Comparison of ENCODE assay signal across 16 cellular contexts in genomic region chr12:12483438-12483837, GRCh38.
DNase-seq lines count a peak whose midpoint lies in the region; ATAC-seq and TF ChIP-seq lines count a peak whose summit lies in the region.
"Had no signal": no experiment of that assay in that cellular context is flagged by ENCODE, and none has a peak within 500 bp of the region (broad histone marks: within the 10 kb centered on the region; RNA-seq: fewer than 3 reads in every experiment).

No MANE protein-coding gene starts in this region.

- no peak overlapping the region for H3K4me2 ChIP-seq in mesendoderm (ENCODE audit: low read length)
- H3K4me2 ChIP-seq: PC-9 had no signal

- intact Hi-C loops in CD4-positive, alpha-beta T cell (cut with DNase I, micrococcal nuclease): loop anchor here (2.0 to 5.0 kb wide), 4 partner anchors 59 to 241 kb away; partner anchors contain the start of genes DUSP16 (in 1 of the 2) and GPR19 (in 1 of the 2)

- peaks cover 35 to 41% of the 10 kb centered on the region in 2 donors for H3K36me3 ChIP-seq in muscle layer of duodenum (ENCODE audit: control insufficient read depth in 1 of 2, insufficient read depth in 2 of 2, low read length in 2 of 2)
- H3K36me3 ChIP-seq in mesendoderm (ENCODE audit: control insufficient read depth, insufficient read depth, low read length): no peaks in the 10 kb centered on the region

- peaks cover 75% of the 10 kb centered on the region for H3K36me3 Mint-ChIP-seq in CD4-positive, alpha-beta T cell (ENCODE audit: low read depth)
- peaks cover 63% of the 10 kb centered on the region for H3K36me3 Mint-ChIP-seq in activated CD8-positive, alpha-beta T cell treated with anti-CD3 and anti-CD28 coated beads, Interleukin-2, amount 10 ng/mL, durations not matched to agents 7 days and 5 days (ENCODE audit: low read depth)
- H3K36me3 Mint-ChIP-seq in HFFc6 (ENCODE audit: low read depth): peaks cover 12% of the 10 kb centered on the region

- H2BK120ac ChIP-seq in mesendoderm (ENCODE audit: low read depth, low read length): no peak overlapping the region

- peak in 1 of 10 experiments; percentile 29 for DNase-seq in CD4-positive, alpha-beta T cell
- no peak for DNase-seq in activated CD8-positive, alpha-beta T cell treated with anti-CD3 and anti-CD28 coated beads, Interleukin-2, amount 10 ng/mL, durations not matched to agents 7 days and 5 days
- DNase-seq in GM20000 (ENCODE audit: low spot score) (no peak), mesendoderm (no peak), HFFc6 (no peak)
- DNase-seq in effector CD8-positive, alpha-beta T cell (lab: John Stamatoyannopoulos, UW): no peak
- DNase-seq: activated CD4-positive, alpha-beta T cell treated with anti-CD3 and anti-CD28 coated beads for 1 hour; DMS79 treated with DMSO at 0.1 percent for 48 hours; KG1; NCI-H1417 treated with DMSO at 0.1 percent for 48 hours; PC-9; stimulated activated CD8-positive, alpha-beta memory T cell treated with anti-CD3 and anti-CD28 coated beads, Interleukin-4, amount 100 ng/mL, for 48 hours had no signal

- no peaks in the 10 kb centered on the region for H3K9me3 ChIP-seq in CD4-positive, alpha-beta T cell (ENCODE audit: control insufficient read depth, low read length)
- H3K9me3 ChIP-seq in muscle layer of duodenum (ENCODE audit: control insufficient read depth in 1 of 2, low read length in 2 of 2): no peaks in the 10 kb centered on the region
- H3K9me3 ChIP-seq: BLaER1 treated with 17β-estradiol and CSF1 and Interleukin-3, amounts not matched to agents 10 nM and 100 nM had no signal

- no peak overlapping the region for H3K9ac ChIP-seq in mesendoderm (ENCODE audit: low read length)
- H3K9ac ChIP-seq: BLaER1 treated with 17β-estradiol and CSF1 and Interleukin-3, amounts not matched to agents 10 nM and 100 nM had no signal

- H3K9me3 Mint-ChIP-seq in CD4-positive, alpha-beta T cell: no peaks in the 10 kb centered on the region
- H3K9me3 Mint-ChIP-seq in activated CD8-positive, alpha-beta T cell treated with anti-CD3 and anti-CD28 coated beads, Interleukin-2, amount 10 ng/mL, durations not matched to agents 7 days and 5 days (ENCODE audit: insufficient read depth): no peaks in the 10 kb centered on the region
- H3K9me3 Mint-ChIP-seq in HFFc6: no peaks in the 10 kb centered on the region

- no peak for ATAC-seq in CD4-positive, alpha-beta T cell (ENCODE audit: poor library complexity)
- ATAC-seq in GM18867 (IDR thresholded peaks at IDR 0.05; ENCODE audit: unreplicated experiment): peak; percentile 1
- no peak for ATAC-seq in activated CD8-positive, alpha-beta T cell treated with anti-CD3 and anti-CD28 coated beads, Interleukin-2, amount 10 ng/mL, durations not matched to agents 7 days and 5 days

- no peaks in the 10 kb centered on the region for H3K4me1 ChIP-seq in muscle layer of duodenum (ENCODE audit: control insufficient read depth in 1 of 2, insufficient read depth in 2 of 2, low read length in 2 of 2)
- no peaks in the 10 kb centered on the region for H3K4me1 ChIP-seq in mesendoderm (ENCODE audit: control insufficient read depth, low read depth, low read length)

- peak overlapping the region; percentile 52 for H3K4me3 Mint-ChIP-seq in CD4-positive, alpha-beta T cell
- H3K4me3 Mint-ChIP-seq in activated CD8-positive, alpha-beta T cell treated with anti-CD3 and anti-CD28 coated beads, Interleukin-2, amount 10 ng/mL, durations not matched to agents 7 days and 5 days: peak overlapping the region; percentile 39
- no peak overlapping the region for H3K4me3 Mint-ChIP-seq in HFFc6

- no peak overlapping the region for H2AK5ac ChIP-seq in mesendoderm (ENCODE audit: low read length)

- no peaks in the 10 kb centered on the region for H3K79me1 ChIP-seq in mesendoderm (ENCODE audit: low read length)

- no peak overlapping the region for H4K8ac ChIP-seq in mesendoderm (ENCODE audit: low read depth, low read length)

- TF ChIP-seq CTCF in CD4-positive, alpha-beta T cell (IDR thresholded peaks at IDR 0.05): no peak
- TF ChIP-seq CTCF in GM20000 (IDR thresholded peaks at IDR 0.05; ENCODE audit: extremely low read depth, missing control alignments) (no peak), HFFc6 (IDR thresholded peaks at IDR 0.05) (no peak)

- H3K27me3 Mint-ChIP-seq in CD4-positive, alpha-beta T cell: no peaks in the 10 kb centered on the region
- H3K27me3 Mint-ChIP-seq in activated CD8-positive, alpha-beta T cell treated with anti-CD3 and anti-CD28 coated beads, Interleukin-2, amount 10 ng/mL, durations not matched to agents 7 days and 5 days (ENCODE audit: low read depth): no peaks in the 10 kb centered on the region
- no peaks in the 10 kb centered on the region; the same call in 1 of the 2 replicates for H3K27me3 Mint-ChIP-seq in HFFc6 (ENCODE audit: insufficient read depth)

- H2BK15ac ChIP-seq in mesendoderm (replicated peaks; ENCODE audit: low read depth): no peak overlapping the region

- H3K4me3 ChIP-seq in muscle layer of duodenum (ENCODE audit: low read depth in 1 of 2, low read length in 2 of 2): no peak overlapping the region
- H3K4me3 ChIP-seq in mesendoderm (ENCODE audit: low read length): no peak overlapping the region
- H3K4me3 ChIP-seq: BLaER1 treated with 17β-estradiol and CSF1 and Interleukin-3, amounts not matched to agents 10 nM and 100 nM; cardiac muscle cell; PC-9 had no signal

- H3K27me3 ChIP-seq in CD4-positive, alpha-beta T cell (ENCODE audit: control insufficient read depth, insufficient read depth, low read length): no peaks in the 10 kb centered on the region
- H3K27me3 ChIP-seq in muscle layer of duodenum (ENCODE audit: low read depth, low read length) (no peaks in the 10 kb centered on the region), mesendoderm (ENCODE audit: insufficient read depth, low read length, poor library complexity) (no peaks in the 10 kb centered on the region)
- H3K27me3 ChIP-seq: BLaER1 treated with 17β-estradiol and CSF1 and Interleukin-3, amounts not matched to agents 10 nM and 100 nM; cardiac muscle cell had no signal

- H3K18ac ChIP-seq in mesendoderm (ENCODE audit: low read length): no peak overlapping the region

- CTCF ChIA-PET in CD4-positive, alpha-beta T cell (lab: Charles Lee): no interaction called here
- CTCF ChIA-PET in activated CD8-positive, alpha-beta T cell treated with anti-CD3 and anti-CD28 coated beads, Interleukin-2, amount 10 ng/mL, durations not matched to agents 7 days and 5 days (lab: Charles Lee): interaction anchor here (1.2 to 11.6 kb wide), 5 partner anchors 22 to 253 kb away, joined by 3 to 124 read pairs (median 4); partner anchors contain the start of gene DUSP16

- no peak overlapping the region for H3K4ac ChIP-seq in mesendoderm (ENCODE audit: low read depth, low read length)

- no peak overlapping the region for H2BK5ac ChIP-seq in mesendoderm (ENCODE audit: low read length)

- peaks cover 65% of the 10 kb centered on the region for H3K4me1 Mint-ChIP-seq in CD4-positive, alpha-beta T cell (ENCODE audit: low read depth)
- peaks cover 59% of the 10 kb centered on the region for H3K4me1 Mint-ChIP-seq in activated CD8-positive, alpha-beta T cell treated with anti-CD3 and anti-CD28 coated beads, Interleukin-2, amount 10 ng/mL, durations not matched to agents 7 days and 5 days (ENCODE audit: low read depth)
- peaks cover 10% of the 10 kb centered on the region for H3K4me1 Mint-ChIP-seq in HFFc6 (ENCODE audit: low read depth)

- H3K27ac ChIP-seq in CD4-positive, alpha-beta T cell (ENCODE audit: low read depth, low read length): peak overlapping the region; percentile 83
- H3K27ac ChIP-seq in muscle layer of duodenum (ENCODE audit: low read length) (peak overlapping the region; percentile 30), mesendoderm (ENCODE audit: low read depth, low read length) (no peak overlapping the region)
- H3K27ac ChIP-seq: BLaER1 treated with 17β-estradiol and CSF1 and Interleukin-3, amounts not matched to agents 10 nM and 100 nM; cardiac muscle cell; PC-9 had no signal

- H3K27ac Mint-ChIP-seq in CD4-positive, alpha-beta T cell: peak overlapping the region; percentile 93
- peak overlapping the region; percentile 78 for H3K27ac Mint-ChIP-seq in activated CD8-positive, alpha-beta T cell treated with anti-CD3 and anti-CD28 coated beads, Interleukin-2, amount 10 ng/mL, durations not matched to agents 7 days and 5 days
- no peak overlapping the region for H3K27ac Mint-ChIP-seq in HFFc6

- no peak overlapping the region for H3K56ac ChIP-seq in mesendoderm (ENCODE audit: low read length)

- H3K23ac ChIP-seq in mesendoderm (ENCODE audit: low read length): no peak overlapping the region

- POLR2A ChIA-PET in CD4-positive, alpha-beta T cell (lab: Charles Lee): interaction anchor here (0.7 to 4.7 kb wide), 19 partner anchors 9 to 253 kb away, joined by 3 to 106 read pairs (median 12); partner anchors contain the start of genes BORCS5 and CDKN1B
- POLR2A ChIA-PET in activated CD8-positive, alpha-beta T cell treated with anti-CD3 and anti-CD28 coated beads, Interleukin-2, amount 10 ng/mL, durations not matched to agents 7 days and 5 days (lab: Charles Lee): interaction anchor here (0.6 to 3.0 kb wide), 13 partner anchors 8 to 243 kb away, joined by 3 to 17 read pairs (median 4); partner anchors contain the start of gene DUSP16

- no peaks in the 10 kb centered on the region for H3K79me2 ChIP-seq in mesendoderm (ENCODE audit: control insufficient read depth, insufficient read depth, low read length)

- WGBS in mesendoderm (ENCODE audit: extremely low coverage, insufficient coverage, low lambda C conversion rate): no CpG with 5 or more reads among the region's 3 CpGs

- no peak overlapping the region for H4K5ac ChIP-seq in mesendoderm (ENCODE audit: low read length)
